In genomic region chr5:90548069-90548593, GRCh38 we compare ENCODE assay signal across 12 cellular contexts. TPM values are rescaled to one million over a fixed set of nuclear protein-coding genes. Genes with fewer than 3 reads are reported as not detected.
DNase-seq lines count a peak whose midpoint lies in the region; ATAC-seq and TF ChIP-seq lines count a peak whose summit lies in the region.
"Had no signal": no experiment of that assay in that cellular context is flagged by ENCODE, and none has a peak within 500 bp of the region (broad histone marks: within the 10 kb centered on the region; RNA-seq: fewer than 3 reads in every experiment).

No MANE protein-coding gene starts in this region.

- ATAC-seq in GM18505 (IDR thresholded peaks at IDR 0.05; ENCODE audit: unreplicated experiment): no peak
- ATAC-seq: stimulated activated effector memory CD8-positive, alpha-beta T cell treated with anti-CD3 and anti-CD28 coated beads, Interleukin-12 subunit alpha, Interleukin-12 subunit beta, amount 100 ng/mL, for 72 hours had no signal

- no peak for TF ChIP-seq CTCF in BE2C (IDR thresholded peaks at IDR 0.05; ENCODE audit: low read depth, low read length)

- peaks cover 39% of the 10 kb centered on the region for H3K27me3 ChIP-seq in BE2C

- no peaks in the 10 kb centered on the region for H3K9me3 ChIP-seq in BE2C
- H3K9me3 ChIP-seq: BLaER1 treated with 17β-estradiol and CSF1 and Interleukin-3, amounts not matched to agents 10 nM and 100 nM had no signal

- no peaks in the 10 kb centered on the region; the same call in 1 of the 2 replicates for H3K4me1 ChIP-seq in BE2C

- TF ChIP-seq POLR2A in GM18505 (IDR thresholded peaks at IDR 0.05; ENCODE audit: borderline replicate concordance, extremely low read depth, insufficient read depth, insufficient read length): no peak

- H3K4me3 ChIP-seq in BE2C (ENCODE audit: low read depth, low read length): no peak overlapping the region
- H3K4me3 ChIP-seq: BLaER1 treated with 17β-estradiol and CSF1 and Interleukin-3, amounts not matched to agents 10 nM and 100 nM; skin epidermis had no signal

- H3K36me3 ChIP-seq in BE2C: no peaks in the 10 kb centered on the region
- H3K36me3 ChIP-seq: BLaER1 treated with 17β-estradiol and CSF1 and Interleukin-3, amounts not matched to agents 10 nM and 100 nM had no signal

- DNase-seq in BE2C (peak; percentile 16), HuH-7 (ENCODE audit: low spot score) (peak; percentile 41), NCI-H774 (lab: John Stamatoyannopoulos, UW) (peak; percentile 95), kidney glomerular epithelial cell (lab: John Stamatoyannopoulos, UW) (peak; percentile 25), T-helper 2 cell (no peak)
- DNase-seq in activated CD4-positive, CD25-positive, alpha-beta regulatory T cell (lab: John Stamatoyannopoulos, UW): no peak
- DNase-seq in stimulated activated CD4-positive, alpha-beta T cell treated with anti-CD3 and anti-CD28 coated beads, Interleukin-4, amount 100 ng/mL, for 24 hours: no peak
- DNase-seq: kidney had no signal

RNA-seq across cellular contexts. Expression of gene ADGRV1, which starts 10.5 kb away (rescaled TPM):
- polyA plus RNA-seq in BE2C (2012; ENCODE audit: insufficient read depth, insufficient read length, low read depth): 1.2 TPM

RNA-seq across cellular contexts. Expression of gene LYSMD3, which starts 18.7 kb away (rescaled TPM):
- polyA plus RNA-seq in BE2C (2012; ENCODE audit: insufficient read depth, insufficient read length, low read depth): 8.8 TPM

Comparison
In these comparisons a context has a peak if more than half of its experiments do, and no peak if none do; other contexts are left out.
1. DNase-seq: peak in BE2C (single experiment), HuH-7 (single experiment), NCI-H774 (single experiment) and kidney glomerular epithelial cell (single experiment); none in activated CD4-positive, CD25-positive, alpha-beta regulatory T cell (0 of 4), T-helper 2 cell (0 of 5) and stimulated activated CD4-positive, alpha-beta T cell treated with anti-CD3 and anti-CD28 coated beads, Interleukin-4, amount 100 ng/mL, for 24 hours (single experiment).